ENCODE assay signal across 18 cellular contexts in the genomic region with DNA sequence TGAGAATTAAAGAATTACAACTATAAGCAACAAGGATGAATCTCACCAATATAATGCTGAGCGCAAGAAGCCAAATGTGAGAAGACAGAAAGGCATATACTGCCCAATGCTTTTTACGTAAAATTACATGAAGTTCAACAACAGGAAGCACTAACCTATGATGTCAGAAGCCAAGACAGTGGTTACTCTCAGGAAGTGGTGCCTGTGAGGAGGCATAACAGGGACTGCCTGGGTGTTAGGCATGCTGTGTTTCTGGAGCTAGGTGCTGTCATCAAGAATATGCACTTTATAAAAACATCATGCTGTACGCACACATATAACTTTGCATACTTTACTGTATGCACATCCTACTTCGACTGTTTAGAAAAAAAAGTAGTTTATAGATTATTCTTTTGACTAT. TPM values are rescaled to one million over a fixed set of nuclear protein-coding genes. Genes with fewer than 3 reads are reported as not detected.
DNase-seq lines count a peak whose midpoint lies in the region; ATAC-seq and TF ChIP-seq lines count a peak whose summit lies in the region.
"Had no signal": no experiment of that assay in that cellular context is flagged by ENCODE, and none has a peak within 500 bp of the region (broad histone marks: within the 10 kb centered on the region; RNA-seq: fewer than 3 reads in every experiment).

No MANE protein-coding gene starts in this region.

- intact Hi-C loops in aorta (cut with DNase I), result no loop called here

- H3K27me3 Mint-ChIP-seq in activated naive CD8-positive, alpha-beta T cell treated with anti-CD3 and anti-CD28 coated beads, Interleukin-2, amount 10 ng/mL, durations not matched to agents 7 days and 5 days, result no peaks in the 10 kb centered on the region
- H3K27me3 Mint-ChIP-seq in activated naive CD8-positive, alpha-beta T cell treated with anti-CD3 and anti-CD28 coated beads for 36 hours, result no peaks in the 10 kb centered on the region
- H3K27me3 Mint-ChIP-seq in T-cell, result no peaks in the 10 kb centered on the region
- H3K27me3 Mint-ChIP-seq in effector memory CD8-positive, alpha-beta T cell, result no peaks in the 10 kb centered on the region

- CTCF ChIA-PET in T-cell (lab: Charles Lee), result no interaction called here

- no peak for DNase-seq in activated naive CD8-positive, alpha-beta T cell treated with anti-CD3 and anti-CD28 coated beads, Interleukin-2, amount 10 ng/mL, durations not matched to agents 7 days and 5 days
- DNase-seq in activated naive CD8-positive, alpha-beta T cell treated with anti-CD3 and anti-CD28 coated beads for 36 hours, result no peak
- DNase-seq in T-cell, result peak in 18 of 34 experiments; percentile 2 to 50 (median 10)
- no peak for DNase-seq in effector memory CD8-positive, alpha-beta T cell
- DNase-seq in suprapubic skin (ENCODE audit: low spot score in 2 of 2), result no peak
- DNase-seq in aorta, result no peak
- DNase-seq: activated effector memory CD4-positive, alpha-beta T cell treated with Interleukin-2 at 50 U/mL for 16 hours; Calu3; cortex of kidney; H9; islet precursor cell; mesenchymal stem cell; NCI-H1930; NCI-H526; PC-3; T1000 had no signal

- 90% methylated on average over 4 of the region's 4 CpGs for WGBS in suprapubic skin
- WGBS in aorta, 2 donors, result 88 to 96% methylated on average over 4 of the region's 4 CpGs

- POLR2A ChIA-PET in activated naive CD8-positive, alpha-beta T cell treated with anti-CD3 and anti-CD28 coated beads, Interleukin-2, amount 10 ng/mL, durations not matched to agents 7 days and 5 days (lab: Charles Lee), result no interaction called here
- POLR2A ChIA-PET in T-cell (lab: Charles Lee), result no interaction called here

- no peak for TF ChIP-seq POLR2A in suprapubic skin (IDR thresholded peaks at IDR 0.05)
- TF ChIP-seq POLR2A in GM18505 (IDR thresholded peaks at IDR 0.05; ENCODE audit: borderline replicate concordance, extremely low read depth, insufficient read depth, insufficient read length), result no peak

- H3K4me3 Mint-ChIP-seq in activated naive CD8-positive, alpha-beta T cell treated with anti-CD3 and anti-CD28 coated beads, Interleukin-2, amount 10 ng/mL, durations not matched to agents 7 days and 5 days, result peak overlapping the region; percentile 29
- H3K4me3 Mint-ChIP-seq in activated naive CD8-positive, alpha-beta T cell treated with anti-CD3 and anti-CD28 coated beads for 36 hours, result no peak overlapping the region
- no peak overlapping the region for H3K4me3 Mint-ChIP-seq in T-cell
- H3K4me3 Mint-ChIP-seq in effector memory CD8-positive, alpha-beta T cell, result no peak overlapping the region
- H3K4me3 Mint-ChIP-seq: H9 had no signal

- H3K9me3 Mint-ChIP-seq in activated naive CD8-positive, alpha-beta T cell treated with anti-CD3 and anti-CD28 coated beads, Interleukin-2, amount 10 ng/mL, durations not matched to agents 7 days and 5 days, result peaks cover 3% of the 10 kb centered on the region
- H3K9me3 Mint-ChIP-seq in activated naive CD8-positive, alpha-beta T cell treated with anti-CD3 and anti-CD28 coated beads for 36 hours, result no peaks in the 10 kb centered on the region
- H3K9me3 Mint-ChIP-seq in T-cell, result no peaks in the 10 kb centered on the region
- no peaks in the 10 kb centered on the region for H3K9me3 Mint-ChIP-seq in effector memory CD8-positive, alpha-beta T cell
- H3K9me3 Mint-ChIP-seq: H9 had no signal

- H3K27ac ChIP-seq in suprapubic skin (no peak overlapping the region), aorta (ENCODE audit: low read depth in 1 of 2, low read length in 2 of 2) (no peak overlapping the region)

- no peaks in the 10 kb centered on the region for H3K4me1 ChIP-seq in suprapubic skin
- no peaks in the 10 kb centered on the region for H3K4me1 ChIP-seq in aorta (ENCODE audit: control insufficient read depth in 1 of 2, insufficient read depth in 2 of 2, low read length in 2 of 2)

- peaks cover 11% of the 10 kb centered on the region for H3K4me1 Mint-ChIP-seq in activated naive CD8-positive, alpha-beta T cell treated with anti-CD3 and anti-CD28 coated beads, Interleukin-2, amount 10 ng/mL, durations not matched to agents 7 days and 5 days
- peaks cover 8% of the 10 kb centered on the region for H3K4me1 Mint-ChIP-seq in activated naive CD8-positive, alpha-beta T cell treated with anti-CD3 and anti-CD28 coated beads for 36 hours
- peaks cover 9 to 12% (median 10%) of the 10 kb centered on the region in 3 donors for H3K4me1 Mint-ChIP-seq in T-cell
- H3K4me1 Mint-ChIP-seq in effector memory CD8-positive, alpha-beta T cell (ENCODE audit: low read depth in 2 of 2), result peaks cover 4 to 9% of the 10 kb centered on the region in 2 donors

- peak; percentile 95 for ATAC-seq in activated naive CD8-positive, alpha-beta T cell treated with anti-CD3 and anti-CD28 coated beads, Interleukin-2, amount 10 ng/mL, durations not matched to agents 7 days and 5 days (ENCODE audit: low read depth)
- ATAC-seq in T-cell (replicated peaks in 1 of 4) (peak in 2 of 4 experiments; percentile 50 to 97), HG02571 (IDR thresholded peaks at IDR 0.05; ENCODE audit: unreplicated experiment) (no peak), aorta (ENCODE audit: low FRiP score) (no peak), GM18505 (IDR thresholded peaks at IDR 0.05; ENCODE audit: unreplicated experiment) (no peak)
- ATAC-seq in effector memory CD8-positive, alpha-beta T cell (replicated peaks), result peak; percentile 85
- ATAC-seq: PC-3 had no signal

- H3K4me3 ChIP-seq in suprapubic skin (no peak overlapping the region), aorta (ENCODE audit: low read length in 2 of 2) (no peak overlapping the region)

- TF ChIP-seq CTCF in suprapubic skin (IDR thresholded peaks at IDR 0.05), result no peak

- H3K36me3 Mint-ChIP-seq in activated naive CD8-positive, alpha-beta T cell treated with anti-CD3 and anti-CD28 coated beads, Interleukin-2, amount 10 ng/mL, durations not matched to agents 7 days and 5 days, result no peaks in the 10 kb centered on the region
- peaks cover 2% of the 10 kb centered on the region for H3K36me3 Mint-ChIP-seq in activated naive CD8-positive, alpha-beta T cell treated with anti-CD3 and anti-CD28 coated beads for 36 hours
- H3K36me3 Mint-ChIP-seq in T-cell, result peaks cover 6% of the 10 kb centered on the region
- H3K36me3 Mint-ChIP-seq in effector memory CD8-positive, alpha-beta T cell (ENCODE audit: insufficient read depth), result no peaks in the 10 kb centered on the region

- H3K9me3 ChIP-seq in suprapubic skin, result no peaks in the 10 kb centered on the region
- H3K9me3 ChIP-seq in aorta (ENCODE audit: control insufficient read depth, low read length), result no peaks in the 10 kb centered on the region

- H3K27me3 ChIP-seq in suprapubic skin (no peaks in the 10 kb centered on the region), aorta (ENCODE audit: control insufficient read depth in 1 of 2, insufficient read depth in 2 of 2, low read length in 1 of 2) (no peaks in the 10 kb centered on the region)

- no peak for TF ChIP-seq EP300 in suprapubic skin (IDR thresholded peaks at IDR 0.05)

- H3K36me3 ChIP-seq in suprapubic skin, result no peaks in the 10 kb centered on the region
- no peaks in the 10 kb centered on the region for H3K36me3 ChIP-seq in aorta (ENCODE audit: control insufficient read depth in 1 of 2, insufficient read depth in 2 of 2, low read length in 1 of 2)

- peak overlapping the region; percentile 85 for H3K27ac Mint-ChIP-seq in activated naive CD8-positive, alpha-beta T cell treated with anti-CD3 and anti-CD28 coated beads, Interleukin-2, amount 10 ng/mL, durations not matched to agents 7 days and 5 days
- H3K27ac Mint-ChIP-seq in activated naive CD8-positive, alpha-beta T cell treated with anti-CD3 and anti-CD28 coated beads for 36 hours, result no peak overlapping the region
- no peak overlapping the region for H3K27ac Mint-ChIP-seq in T-cell
- H3K27ac Mint-ChIP-seq in effector memory CD8-positive, alpha-beta T cell, result peak overlapping the region in 1 of 2 donors; percentile 77

RNA-seq across cellular contexts. Expression of gene FRMD3, which starts 30.1 kb away (rescaled TPM):
- total RNA-seq in activated naive CD8-positive, alpha-beta T cell treated with anti-CD3 and anti-CD28 coated beads, Interleukin-2, amount 10 ng/mL, durations not matched to agents 7 days and 5 days, result 1 to 10 TPM; 1.2 TPM
- total RNA-seq in activated naive CD8-positive, alpha-beta T cell treated with anti-CD3 and anti-CD28 coated beads for 36 hours, result under 1 TPM; 0.52 to 0.80 TPM
- total RNA-seq in T-cell (1 to 10 TPM in 1 of 5 donors, under 1 TPM in 4; 0.35 to 1.2 (median 0.55) TPM), suprapubic skin (1 to 10 TPM; 2.8 to 7.0 (median 5.2) TPM), aorta (1 to 10 TPM; 7.2 to 7.4 TPM)
- 1 to 10 TPM; 1.8 to 4.8 TPM for polyA plus RNA-seq in aorta

Comparison
In these comparisons a context has a peak if more than half of its experiments do, and no peak if none do; other contexts are left out.
1. ATAC-seq: peak in activated naive CD8-positive, alpha-beta T cell treated with anti-CD3 and anti-CD28 coated beads, Interleukin-2, amount 10 ng/mL, durations not matched to agents 7 days and 5 days (single experiment) and effector memory CD8-positive, alpha-beta T cell (single experiment); none in HG02571 (single experiment), aorta (single experiment) and GM18505 (single experiment).
2. DNase-seq: peak in T-cell (18 of 34); none in activated naive CD8-positive, alpha-beta T cell treated with anti-CD3 and anti-CD28 coated beads, Interleukin-2, amount 10 ng/mL, durations not matched to agents 7 days and 5 days (single experiment), activated naive CD8-positive, alpha-beta T cell treated with anti-CD3 and anti-CD28 coated beads for 36 hours (single experiment), effector memory CD8-positive, alpha-beta T cell (0 of 3), suprapubic skin (0 of 2) and aorta (0 of 2).